In the genomic region with DNA sequence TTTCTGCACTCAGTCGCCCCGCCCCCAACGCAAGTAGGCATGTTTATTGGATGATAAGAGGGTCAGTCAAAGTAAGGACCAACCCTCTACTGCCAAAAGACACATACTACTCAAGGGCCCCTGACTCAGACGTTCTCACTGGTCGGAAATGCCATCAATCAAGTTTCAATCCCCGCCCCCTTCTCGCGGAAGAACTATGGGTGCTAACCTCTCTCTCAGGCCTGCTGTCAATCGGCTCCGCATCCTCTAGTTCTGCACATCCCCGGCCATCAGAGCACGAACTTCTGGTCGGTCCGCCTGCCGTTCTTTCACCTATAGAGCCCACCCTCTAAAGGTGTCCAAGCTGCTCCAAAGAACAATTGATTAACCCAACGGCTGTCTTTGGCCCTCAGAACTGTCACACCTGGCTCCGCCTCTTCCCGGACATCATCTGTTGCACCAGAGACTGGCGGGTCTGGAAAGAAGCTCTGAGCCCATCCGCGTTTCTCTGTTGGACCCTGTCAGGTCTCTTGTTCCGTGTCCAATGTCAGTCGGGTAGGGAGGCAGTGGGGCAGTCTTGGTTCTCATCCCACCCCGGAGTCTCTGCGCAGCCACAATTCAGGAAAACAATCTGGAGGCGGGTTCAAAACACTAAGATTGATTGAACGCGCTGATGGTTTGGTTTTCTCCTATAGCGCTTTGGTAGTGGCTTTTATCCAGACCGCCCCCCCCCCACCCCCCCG, we compare ENCODE assay signal across 8 cellular contexts. TPM values are rescaled to one million over a fixed set of nuclear protein-coding genes. Genes with fewer than 3 reads are reported as not detected.
A peak's percentile ranks its signal among the peaks of the same experiment; 100 is the strongest.
DNase-seq lines count a peak whose midpoint lies in the region; ATAC-seq and TF ChIP-seq lines count a peak whose summit lies in the region.

No MANE protein-coding gene starts in this region.

- H3K27me3 ChIP-seq in dorsolateral prefrontal cortex: peaks cover 0 to 63% (median 8%) of the 10 kb centered on the region in 45 donors
- H3K27me3 ChIP-seq in right lobe of liver: no peaks in the 10 kb centered on the region

- H3K27ac Mint-ChIP-seq in CD14-positive monocyte: peak overlapping the region; percentile 93 to 98 (median 96)

- H3K4me1 ChIP-seq in right lobe of liver: no peaks in the 10 kb centered on the region

- H3K9me3 Mint-ChIP-seq in CD14-positive monocyte: peaks cover 0 to 6% (median 3%) of the 10 kb centered on the region in 7 donors

- H3K36me3 Mint-ChIP-seq in CD14-positive monocyte: peaks cover 0 to 4% of the 10 kb centered on the region in 2 donors

- no peak for TF ChIP-seq CTCF in CD14-positive monocyte (IDR thresholded peaks at IDR 0.05)
- TF ChIP-seq CTCF in dorsolateral prefrontal cortex (IDR thresholded peaks at IDR 0.05 in 54 of 56, conservative IDR thresholded peaks at IDR 0.05 in 2 of 56; ENCODE audit: low read depth in 1 of 56, partially characterized antibody in 56 of 56): peak in 1 of 56 donors; percentile 11
- no peak for TF ChIP-seq CTCF in right lobe of liver (IDR thresholded peaks at IDR 0.05)

- ATAC-seq in GM19395 (IDR thresholded peaks at IDR 0.05; ENCODE audit: unreplicated experiment): peak; percentile 99
- peak; percentile 67 for ATAC-seq in HG03558 (IDR thresholded peaks at IDR 0.05; ENCODE audit: extremely low read depth, unreplicated experiment)
- ATAC-seq in right lobe of liver: peak; percentile 98 to 99 (median 98)

- no peaks in the 10 kb centered on the region for H3K4me1 Mint-ChIP-seq in CD14-positive monocyte

- 28% methylated on average over 28 of the region's 31 CpGs for WGBS in right lobe of liver (ENCODE audit: insufficient coverage, low coverage, low lambda C conversion rate, missing lambda C conversion rate)

- H3K27ac ChIP-seq in dorsolateral prefrontal cortex: peak overlapping the region in 58 of 59 donors; percentile 14 to 92 (median 85)
- peak overlapping the region in 2 of 3 donors; percentile 35 to 48 for H3K27ac ChIP-seq in right lobe of liver

- H3K36me3 ChIP-seq in right lobe of liver: no peaks in the 10 kb centered on the region

- no peaks in the 10 kb centered on the region for H3K9me3 ChIP-seq in right lobe of liver

- TF ChIP-seq POLR2A in right lobe of liver (IDR thresholded peaks at IDR 0.05): peak; percentile 14

- peak overlapping the region; percentile 98 for H3K4me3 Mint-ChIP-seq in CD14-positive monocyte

- intact Hi-C loops in CD14-positive monocyte (cut with micrococcal nuclease) (no loop called here), dorsolateral prefrontal cortex (cut with DNase I) (loop anchor here in 1 of 2 donors (2.0 kb wide), 1 partner anchor 15 kb away; the partner anchor contains the start of genes NDUFB11 and RBM10), right lobe of liver (cut with DNase I) (no loop called here)

- DNase-seq in CD14-positive monocyte (ENCODE audit: low spot score) (peak; percentile 85), NCI-H748 (lab: John Stamatoyannopoulos, UW; ENCODE audit: unreplicated experiment) (peak; percentile 92), dorsolateral prefrontal cortex (peak; percentile 69 to 96 (median 88)), right lobe of liver (peak; percentile 78 to 92 (median 85))
- DNase-seq in activated CD4-positive, alpha-beta T cell treated with anti-CD3 and anti-CD28 coated beads, Interleukin-2, amount 50 U/mL, for 4 hours: peak; percentile 84
- DNase-seq in stimulated activated CD4-positive, alpha-beta T cell treated with anti-CD3 and anti-CD28 coated beads, Interleukin-4, amount 100 ng/mL, for 24 hours: peak; percentile 90

- H3K27me3 Mint-ChIP-seq in CD14-positive monocyte (ENCODE audit: low read depth in 3 of 3): peaks cover 0 to 30% (median 1%) of the 10 kb centered on the region in 3 donors

- H3K4me3 ChIP-seq in dorsolateral prefrontal cortex (peak overlapping the region; percentile 26 to 74 (median 62)), right lobe of liver (peak overlapping the region; percentile 43 to 61 (median 59))

RNA-seq across cellular contexts. Expression of gene NDUFB11, which starts 15.2 kb away (rescaled TPM):
- polyA plus RNA-seq in CD14-positive monocyte: 100 to 1,000 TPM; 104 to 139 TPM
- 10 to 100 TPM; 40.8 to 88.5 (median 65.6) TPM for total RNA-seq in dorsolateral prefrontal cortex
- 10 to 100 TPM; 37.8 to 64.0 (median 50.7) TPM for total RNA-seq in right lobe of liver

RNA-seq across cellular contexts. Expression of gene RBM10, which starts 15.7 kb away (rescaled TPM):
- 10 to 100 TPM in 1 of 2 donors, 1 to 10 TPM in 1; 7.3 to 14.0 TPM for polyA plus RNA-seq in CD14-positive monocyte
- total RNA-seq in dorsolateral prefrontal cortex: 10 to 100 TPM; 25.1 to 47.6 (median 36.8) TPM
- 10 to 100 TPM; 12.5 to 20.8 (median 15.2) TPM for total RNA-seq in right lobe of liver

RNA-seq across cellular contexts. Expression of gene RGN, which starts 51.1 kb away (rescaled TPM):
- not detected for polyA plus RNA-seq in CD14-positive monocyte
- total RNA-seq in dorsolateral prefrontal cortex (10 to 100 TPM; 15.1 to 39.4 (median 24.7) TPM), right lobe of liver (100 to 1,000 TPM in 4 of 6 experiments, 10 to 100 TPM in 2; 44.6 to 292 (median 130) TPM)

Comparison
In these comparisons a context has a peak if more than half of its experiments do, and no peak if none do; other contexts are left out.
1. Peak in every context shown above with its lines: DNase-seq, ATAC-seq, H3K4me3 ChIP-seq and H3K27ac ChIP-seq.